In the genomic region with DNA sequence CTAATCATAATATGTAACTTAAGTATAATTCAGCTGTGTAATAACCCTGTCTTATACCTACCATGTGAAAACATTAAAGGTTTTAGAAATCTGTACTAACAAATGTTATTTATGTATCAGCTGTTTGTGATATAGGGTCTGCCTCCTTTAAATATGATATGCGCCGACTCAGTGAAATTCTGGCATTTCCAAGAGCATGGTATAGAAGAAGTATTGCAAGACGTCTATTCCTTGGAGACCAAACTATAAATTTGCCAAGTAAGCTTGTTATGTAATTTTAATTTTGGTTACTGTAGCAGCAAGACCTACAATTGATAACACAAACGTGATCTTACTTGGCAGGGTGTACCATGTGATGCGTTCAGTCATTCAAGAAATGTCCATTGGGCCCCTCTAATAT, we compare ENCODE assay signal across 32 cellular contexts. TPM values are rescaled to one million over a fixed set of nuclear protein-coding genes. Genes with fewer than 3 reads are reported as not detected.
"Had no signal": no experiment of that assay in that cellular context is flagged by ENCODE, and none has a peak within 500 bp of the region (broad histone marks: within the 10 kb centered on the region; RNA-seq: fewer than 3 reads in every experiment).

No MANE protein-coding gene starts in this region.

- ATAC-seq: effector memory CD8-positive, alpha-beta T cell; esophagus mucosa; gastrocnemius medialis; heart right ventricle; left cardiac atrium; left lung; left ventricle myocardium superior; lower lobe of right lung; mucosa of descending colon had no signal

- H3K27ac ChIP-seq: colonic mucosa, epithelial cell of prostate, esophagus squamous epithelium, gastrocnemius medialis, heart right ventricle, left lung, lower lobe of right lung had no signal

- H3K4me3 ChIP-seq: colonic mucosa, esophagus squamous epithelium, gastrocnemius medialis, heart right ventricle, left lung, lower lobe of right lung, mucosa of descending colon had no signal

- H3K27me3 ChIP-seq: colonic mucosa, esophagus squamous epithelium, gastrocnemius medialis, heart right ventricle, left lung had no signal

- H3K9me3 ChIP-seq: colonic mucosa, esophagus squamous epithelium, gastrocnemius medialis, heart right ventricle, left lung, lower lobe of right lung, mucosa of descending colon had no signal

- FAIRE-seq: endometrium, islet of Langerhans, keratinocyte had no signal

- DNase-seq: colonic mucosa; cortex of kidney; effector CD8-positive, alpha-beta T cell; effector memory CD8-positive, alpha-beta T cell; endodermal cell; erythroblast; esophagus squamous epithelium; foreskin fibroblast; foreskin melanocyte; gastrocnemius medialis; glutamatergic neuron; head of caudate nucleus; heart right ventricle; hippocampal formation; left cardiac atrium; left lung; left ventricle myocardium superior; lower lobe of right lung; mucosa of descending colon had no signal

- H3K4me1 ChIP-seq: colonic mucosa, esophagus squamous epithelium, heart right ventricle, left lung, lower lobe of right lung had no signal

RNA-seq across cellular contexts. Expression of a gene that starts 32.3 kb away (rescaled TPM):
- total RNA-seq: colonic mucosa, dermis microvascular lymphatic vessel endothelial cell, endodermal cell, esophagus mucosa, esophagus squamous epithelium, gastrocnemius medialis, glomerular endothelial cell, heart right ventricle, kidney epithelial cell, left cardiac atrium, left lung, left ventricle myocardium superior, lower leg skin, lower lobe of right lung, lung microvascular endothelial cell, mesenteric fat pad, mesothelial cell of epicardium, mucosa of descending colon, myocyte had no signal
- polyA plus RNA-seq: heart right ventricle, keratinocyte had no signal
